In the genomic region with DNA sequence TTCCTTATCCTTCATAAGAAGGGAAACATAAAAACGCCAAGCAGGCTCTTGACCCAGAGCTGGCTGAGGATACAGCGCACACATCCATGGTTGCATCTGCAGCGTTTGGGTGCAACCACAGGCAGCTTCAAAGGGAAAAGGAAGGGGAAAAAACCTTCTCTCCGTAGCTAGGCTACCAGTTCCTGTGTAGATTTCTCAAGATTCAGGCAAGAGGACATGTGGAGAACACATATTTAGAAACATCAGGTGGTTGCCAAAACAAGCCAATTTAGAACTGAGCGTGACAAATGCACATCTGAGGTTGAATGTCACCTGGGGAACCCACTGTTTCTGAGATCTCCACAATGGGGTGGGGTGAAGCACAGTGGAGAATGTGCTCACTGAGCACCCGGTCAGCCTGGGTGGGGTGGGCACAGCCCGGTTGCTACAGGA, we compare ENCODE assay signal across 8 cellular contexts.
A peak's percentile ranks its signal among the peaks of the same experiment; 100 is the strongest.
DNase-seq lines count a peak whose midpoint lies in the region; TF ChIP-seq lines count a peak whose summit lies in the region.

No MANE protein-coding gene starts in this region.

- H3K4me3 Mint-ChIP-seq in activated CD4-positive, alpha-beta memory T cell treated with anti-CD3 and anti-CD28 coated beads for 36 hours, result peak overlapping the region; percentile 13
- no peak overlapping the region for H3K4me3 Mint-ChIP-seq in activated CD4-positive, alpha-beta memory T cell treated with anti-CD3 and anti-CD28 coated beads, Interleukin-2, amount 10 ng/mL, durations not matched to agents 7 days and 5 days
- no peak overlapping the region for H3K4me3 Mint-ChIP-seq in stimulated activated naive CD8-positive, alpha-beta T cell treated with anti-CD3 and anti-CD28 coated beads, Interleukin-15, Interleukin-2, amounts not matched to agents 100 ng/mL and 50 ng/mL, for 24 hours

- H3K27me3 Mint-ChIP-seq in activated CD4-positive, alpha-beta memory T cell treated with anti-CD3 and anti-CD28 coated beads for 36 hours, result no peaks in the 10 kb centered on the region
- no peaks in the 10 kb centered on the region for H3K27me3 Mint-ChIP-seq in activated CD4-positive, alpha-beta memory T cell treated with anti-CD3 and anti-CD28 coated beads, Interleukin-2, amount 10 ng/mL, durations not matched to agents 7 days and 5 days
- H3K27me3 Mint-ChIP-seq in stimulated activated naive CD8-positive, alpha-beta T cell treated with anti-CD3 and anti-CD28 coated beads, Interleukin-15, Interleukin-2, amounts not matched to agents 100 ng/mL and 50 ng/mL, for 24 hours, result no peaks in the 10 kb centered on the region

- H3K27ac Mint-ChIP-seq in activated CD4-positive, alpha-beta memory T cell treated with anti-CD3 and anti-CD28 coated beads for 36 hours, result peak overlapping the region; percentile 68
- H3K27ac Mint-ChIP-seq in activated CD4-positive, alpha-beta memory T cell treated with anti-CD3 and anti-CD28 coated beads, Interleukin-2, amount 10 ng/mL, durations not matched to agents 7 days and 5 days, result no peak overlapping the region
- H3K27ac Mint-ChIP-seq in stimulated activated naive CD8-positive, alpha-beta T cell treated with anti-CD3 and anti-CD28 coated beads, Interleukin-15, Interleukin-2, amounts not matched to agents 100 ng/mL and 50 ng/mL, for 24 hours, result peak overlapping the region; percentile 58

- H3K9me3 Mint-ChIP-seq in activated CD4-positive, alpha-beta memory T cell treated with anti-CD3 and anti-CD28 coated beads for 36 hours, result no peaks in the 10 kb centered on the region
- no peaks in the 10 kb centered on the region for H3K9me3 Mint-ChIP-seq in activated CD4-positive, alpha-beta memory T cell treated with anti-CD3 and anti-CD28 coated beads, Interleukin-2, amount 10 ng/mL, durations not matched to agents 7 days and 5 days
- H3K9me3 Mint-ChIP-seq in stimulated activated naive CD8-positive, alpha-beta T cell treated with anti-CD3 and anti-CD28 coated beads, Interleukin-15, Interleukin-2, amounts not matched to agents 100 ng/mL and 50 ng/mL, for 24 hours, result no peaks in the 10 kb centered on the region

- H3K4me1 Mint-ChIP-seq in activated CD4-positive, alpha-beta memory T cell treated with anti-CD3 and anti-CD28 coated beads for 36 hours (ENCODE audit: low read depth), result peaks cover 38% of the 10 kb centered on the region
- peaks cover 20% of the 10 kb centered on the region for H3K4me1 Mint-ChIP-seq in activated CD4-positive, alpha-beta memory T cell treated with anti-CD3 and anti-CD28 coated beads, Interleukin-2, amount 10 ng/mL, durations not matched to agents 7 days and 5 days
- peaks cover 45% of the 10 kb centered on the region for H3K4me1 Mint-ChIP-seq in stimulated activated naive CD8-positive, alpha-beta T cell treated with anti-CD3 and anti-CD28 coated beads, Interleukin-15, Interleukin-2, amounts not matched to agents 100 ng/mL and 50 ng/mL, for 24 hours (ENCODE audit: low read depth)

- CTCF ChIA-PET in activated CD4-positive, alpha-beta memory T cell treated with anti-CD3 and anti-CD28 coated beads for 36 hours (lab: Charles Lee), result no interaction called here
- CTCF ChIA-PET in activated CD4-positive, alpha-beta memory T cell treated with anti-CD3 and anti-CD28 coated beads, Interleukin-2, amount 10 ng/mL, durations not matched to agents 7 days and 5 days (lab: Charles Lee), result no interaction called here

- POLR2A ChIA-PET in activated CD4-positive, alpha-beta memory T cell treated with anti-CD3 and anti-CD28 coated beads for 36 hours (lab: Charles Lee), result no interaction called here
- POLR2A ChIA-PET in activated CD4-positive, alpha-beta memory T cell treated with anti-CD3 and anti-CD28 coated beads, Interleukin-2, amount 10 ng/mL, durations not matched to agents 7 days and 5 days (lab: Charles Lee), result no interaction called here

- H3K4me3 ChIP-seq in choroid plexus epithelial cell (ENCODE audit: low read depth, low read length), result no peak overlapping the region

- intact Hi-C loops in activated CD4-positive, alpha-beta memory T cell treated with anti-CD3 and anti-CD28 coated beads for 36 hours (cut with micrococcal nuclease), result no loop called here

- no peaks in the 10 kb centered on the region for H3K36me3 Mint-ChIP-seq in activated CD4-positive, alpha-beta memory T cell treated with anti-CD3 and anti-CD28 coated beads for 36 hours
- no peaks in the 10 kb centered on the region for H3K36me3 Mint-ChIP-seq in activated CD4-positive, alpha-beta memory T cell treated with anti-CD3 and anti-CD28 coated beads, Interleukin-2, amount 10 ng/mL, durations not matched to agents 7 days and 5 days (ENCODE audit: low read depth)
- no peaks in the 10 kb centered on the region for H3K36me3 Mint-ChIP-seq in stimulated activated naive CD8-positive, alpha-beta T cell treated with anti-CD3 and anti-CD28 coated beads, Interleukin-15, Interleukin-2, amounts not matched to agents 100 ng/mL and 50 ng/mL, for 24 hours (ENCODE audit: low read depth)

- no peak for TF ChIP-seq CTCF in choroid plexus epithelial cell (conservative IDR thresholded peaks at IDR 0.05; ENCODE audit: low read depth, low read length)

- DNase-seq in activated CD4-positive, alpha-beta memory T cell treated with anti-CD3 and anti-CD28 coated beads for 36 hours, result peak; percentile 54
- DNase-seq in activated CD4-positive, alpha-beta memory T cell treated with anti-CD3 and anti-CD28 coated beads, Interleukin-2, amount 10 ng/mL, durations not matched to agents 7 days and 5 days, result no peak
- DNase-seq in NOMO-1 treated with dmso at 0.1 percent for 144 hours (lab: John Stamatoyannopoulos, UW; ENCODE audit: unreplicated experiment) (peak; percentile 8), choroid plexus epithelial cell (ENCODE audit: low read depth) (peak; percentile 88), NCI-H2227 (lab: John Stamatoyannopoulos, UW; ENCODE audit: unreplicated experiment) (no peak), ecto neural progenitor cell (ENCODE audit: low spot score) (no peak), midbrain (lab: John Stamatoyannopoulos, UW) (no peak)

Comparison
In these comparisons a context has a peak if more than half of its experiments do, and no peak if none do; other contexts are left out.
1. DNase-seq: peak in activated CD4-positive, alpha-beta memory T cell treated with anti-CD3 and anti-CD28 coated beads for 36 hours (single experiment), NOMO-1 treated with dmso at 0.1 percent for 144 hours (single experiment) and choroid plexus epithelial cell (single experiment); none in activated CD4-positive, alpha-beta memory T cell treated with anti-CD3 and anti-CD28 coated beads, Interleukin-2, amount 10 ng/mL, durations not matched to agents 7 days and 5 days (single experiment), NCI-H2227 (single experiment), ecto neural progenitor cell (single experiment) and midbrain (single experiment).